Comparison of ENCODE assay signal across 10 cellular contexts in genomic region chr13:112395022-112395421, GRCh38. TPM values are rescaled to one million over a fixed set of nuclear protein-coding genes. Genes with fewer than 3 reads are reported as not detected.
"Had no signal": no experiment of that assay in that cellular context is flagged by ENCODE, and none has a peak within 500 bp of the region (broad histone marks: within the 10 kb centered on the region; RNA-seq: fewer than 3 reads in every experiment).

No MANE protein-coding gene starts in this region.

RNA-seq across cellular contexts. Expression of gene SPACA7, which starts 18.9 kb away (rescaled TPM):
- total RNA-seq: activated CD4-positive, alpha-beta memory T cell treated with anti-CD3 and anti-CD28 coated beads, Interleukin-2, amount 10 ng/mL, durations not matched to agents 7 days and 5 days; activated naive CD8-positive, alpha-beta T cell treated with anti-CD3 and anti-CD28 coated beads for 36 hours; glomerular endothelial cell; kidney; left ventricle myocardium superior; occipital lobe; progenitor cell of endocrine pancreas; T-helper 1 cell treated with Interleukin-12 subunit alpha and Interleukin-12 subunit beta and Interleukin-4 antibody, amounts not matched to agents 30 ng/mL and 1 ng/mL, for 36 hours; temporal lobe had no signal
- polyA plus RNA-seq: SK-N-SH had no signal
